ENCODE assay signal across 7 cellular contexts in the genomic region with DNA sequence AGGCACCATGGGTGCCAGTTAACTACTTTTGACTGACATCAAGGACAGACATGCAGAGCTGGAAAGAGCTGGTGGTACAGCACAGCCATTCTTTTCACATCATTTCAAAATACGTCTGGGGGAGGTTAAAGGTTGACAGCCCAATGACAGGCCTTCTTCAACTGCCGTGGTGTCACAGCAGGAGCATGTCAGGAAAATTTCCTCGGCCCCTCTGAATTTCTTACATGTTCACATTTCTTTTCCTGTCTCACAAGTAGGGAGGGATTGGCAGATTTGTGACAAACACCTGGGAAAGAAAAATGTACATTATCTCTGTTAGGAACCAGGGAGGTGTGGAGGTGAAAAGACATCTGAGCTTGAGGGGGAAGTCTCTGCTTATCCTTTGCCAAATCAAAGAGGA.
"Had no signal": no experiment of that assay in that cellular context is flagged by ENCODE, and none has a peak within 500 bp of the region (broad histone marks: within the 10 kb centered on the region; RNA-seq: fewer than 3 reads in every experiment).

No MANE protein-coding gene starts in this region.

- H3K9ac ChIP-seq: GM23248 had no signal

- H3K27ac ChIP-seq: GM23248 had no signal

- H3K4me3 ChIP-seq: GM23248 had no signal

- DNase-seq: GM23248, GOT3, H9, HCEC 1CT, IMR-90 had no signal

- H2AFZ ChIP-seq: GM23248 had no signal

- FAIRE-seq: H54, HTR-8/SVneo had no signal
